In the genomic region with DNA sequence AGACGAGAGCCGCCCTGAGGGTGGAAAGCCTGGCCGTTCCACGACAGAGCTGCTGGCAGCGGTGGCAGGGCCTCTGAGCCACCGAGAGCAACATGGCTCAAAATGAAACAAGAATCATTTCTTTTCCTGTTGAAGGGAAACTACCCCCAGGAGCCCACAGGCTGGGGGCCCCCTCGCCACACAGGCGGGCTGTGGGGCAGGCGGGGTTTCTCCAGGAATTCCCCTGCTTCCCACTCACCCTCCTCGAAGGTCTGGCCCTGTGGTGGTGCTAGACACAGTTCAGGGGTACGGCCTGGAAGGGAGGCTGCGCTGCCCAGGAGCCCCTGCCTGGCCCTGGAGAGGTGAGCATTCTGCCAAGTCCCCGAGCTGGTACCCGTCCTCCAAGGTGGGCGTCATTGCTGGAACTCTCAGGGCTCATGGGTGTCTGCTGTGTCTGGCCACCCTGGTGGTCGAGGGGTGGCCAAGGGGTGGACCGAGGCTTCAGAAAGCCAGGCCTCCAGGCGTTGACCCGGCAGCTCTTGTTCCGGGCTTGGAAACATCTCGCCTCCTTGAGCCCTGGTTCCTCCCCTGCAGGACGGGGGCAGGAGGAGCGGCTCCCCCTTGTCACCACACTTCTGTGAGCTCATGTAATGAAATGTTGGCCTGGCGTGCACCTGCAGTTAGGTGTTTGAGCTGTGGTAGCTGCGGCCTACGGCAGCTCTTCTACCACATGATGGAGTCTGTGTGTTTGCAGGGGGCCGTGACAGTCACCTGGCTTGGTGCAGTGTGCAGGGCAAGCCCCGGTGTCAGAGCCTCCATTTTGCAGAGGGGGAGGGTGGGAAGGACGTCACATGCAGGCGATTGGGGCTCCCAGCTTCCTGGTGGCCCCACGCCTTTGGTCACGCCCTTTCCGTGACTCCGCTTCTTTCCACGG, we compare ENCODE assay signal across 8 cellular contexts.
DNase-seq lines count a peak whose midpoint lies in the region; ATAC-seq and TF ChIP-seq lines count a peak whose summit lies in the region.

No MANE protein-coding gene starts in this region.

- H3K9me3 Mint-ChIP-seq in activated naive CD4-positive, alpha-beta T cell treated with anti-CD3 and anti-CD28 coated beads, Interleukin-2, amount 10 ng/mL, durations not matched to agents 7 days and 5 days = peaks cover 5% of the 10 kb centered on the region

- CTCF ChIA-PET in activated naive CD4-positive, alpha-beta T cell treated with anti-CD3 and anti-CD28 coated beads, Interleukin-2, amount 10 ng/mL, durations not matched to agents 7 days and 5 days (lab: Charles Lee) = interaction anchor here (0.6 to 1.2 kb wide), 5 partner anchors 14 to 51 kb away, joined by 3 to 7 read pairs (median 3); no protein-coding TSS in a partner anchor

- H3K4me3 Mint-ChIP-seq in activated naive CD4-positive, alpha-beta T cell treated with anti-CD3 and anti-CD28 coated beads, Interleukin-2, amount 10 ng/mL, durations not matched to agents 7 days and 5 days = peak overlapping the region; percentile 53

- H3K27ac ChIP-seq in left ventricle myocardium inferior (replicated peaks) (peak overlapping the region; percentile 9), KOPT-K1 (ENCODE audit: low read depth, low read length, poor library complexity, severe bottlenecking) (peak overlapping the region; percentile 82)

- H3K27me3 ChIP-seq in left ventricle myocardium inferior (ENCODE audit: low read depth) = no peaks in the 10 kb centered on the region

- H3K36me3 Mint-ChIP-seq in activated naive CD4-positive, alpha-beta T cell treated with anti-CD3 and anti-CD28 coated beads, Interleukin-2, amount 10 ng/mL, durations not matched to agents 7 days and 5 days = peaks cover 5% of the 10 kb centered on the region

- intact Hi-C loops in left ventricle myocardium inferior (cut with micrococcal nuclease) = no loop called here
- intact Hi-C loops in Right ventricle myocardium inferior (cut with DNase I) = no loop called here

- no peak overlapping the region for H3K4me3 ChIP-seq in left ventricle myocardium inferior

- no peak for DNase-seq in left ventricle myocardium inferior
- no peak for DNase-seq in Right ventricle myocardium inferior (ENCODE audit: missing footprints)
- DNase-seq in activated naive CD4-positive, alpha-beta T cell treated with anti-CD3 and anti-CD28 coated beads, Interleukin-2, amount 10 ng/mL, durations not matched to agents 7 days and 5 days = peak; percentile 67
- DNase-seq in stimulated activated CD4-positive, alpha-beta T cell treated with anti-CD3 and anti-CD28 coated beads, TNF-alpha, amount 100 ng/mL, for 4 hours (ENCODE audit: low read depth in 3 of 3) = peak; percentile 44 to 60 (median 49)
- DNase-seq in DMS79 treated with DMSO at 0.1 percent for 48 hours (lab: John Stamatoyannopoulos, UW) = no peak
- no peak for DNase-seq in iPS-NIHi7 (ENCODE audit: extremely low spot score)
- DNase-seq in NCI-H187 (lab: John Stamatoyannopoulos, UW) = no peak

- peaks cover 52% of the 10 kb centered on the region for H3K4me1 Mint-ChIP-seq in activated naive CD4-positive, alpha-beta T cell treated with anti-CD3 and anti-CD28 coated beads, Interleukin-2, amount 10 ng/mL, durations not matched to agents 7 days and 5 days

- H3K36me3 ChIP-seq in left ventricle myocardium inferior (no peaks in the 10 kb centered on the region), KOPT-K1 (ENCODE audit: insufficient read depth, low read length) (no peaks in the 10 kb centered on the region)

- H3K9me3 ChIP-seq in left ventricle myocardium inferior (replicated peaks) (no peaks in the 10 kb centered on the region), KOPT-K1 (ENCODE audit: insufficient read depth, low read length, poor library complexity, severe bottlenecking) (no peaks in the 10 kb centered on the region)

- H3K4me1 ChIP-seq in left ventricle myocardium inferior = peaks cover 98% of the 10 kb centered on the region

- ATAC-seq in Right ventricle myocardium inferior = no peak

- H3K27me3 Mint-ChIP-seq in activated naive CD4-positive, alpha-beta T cell treated with anti-CD3 and anti-CD28 coated beads, Interleukin-2, amount 10 ng/mL, durations not matched to agents 7 days and 5 days = peaks cover 67% of the 10 kb centered on the region

- TF ChIP-seq CTCF in left ventricle myocardium inferior (IDR thresholded peaks at IDR 0.05; ENCODE audit: borderline replicate concordance) = no peak

- peak overlapping the region; percentile 80 for H3K27ac Mint-ChIP-seq in activated naive CD4-positive, alpha-beta T cell treated with anti-CD3 and anti-CD28 coated beads, Interleukin-2, amount 10 ng/mL, durations not matched to agents 7 days and 5 days

Comparison
In these comparisons a context has a peak if more than half of its experiments do, and no peak if none do; other contexts are left out.
1. DNase-seq: peak in activated naive CD4-positive, alpha-beta T cell treated with anti-CD3 and anti-CD28 coated beads, Interleukin-2, amount 10 ng/mL, durations not matched to agents 7 days and 5 days (single experiment) and stimulated activated CD4-positive, alpha-beta T cell treated with anti-CD3 and anti-CD28 coated beads, TNF-alpha, amount 100 ng/mL, for 4 hours (3 of 3); none in left ventricle myocardium inferior (single experiment), Right ventricle myocardium inferior (single experiment), DMS79 treated with DMSO at 0.1 percent for 48 hours (single experiment), iPS-NIHi7 (single experiment) and NCI-H187 (0 of 2).